18 cellular contexts compared by ENCODE assay signal in genomic region chr5:166166071-166166470, GRCh38.
"Had no signal": no experiment of that assay in that cellular context is flagged by ENCODE, and none has a peak within 500 bp of the region (broad histone marks: within the 10 kb centered on the region; RNA-seq: fewer than 3 reads in every experiment).

No MANE protein-coding gene starts in this region.

- H3K36me3 ChIP-seq: lower lobe of right lung, sigmoid colon, spleen, thyroid gland had no signal

- ATAC-seq: left cardiac atrium; lower lobe of right lung; stimulated activated memory B cell treated with anti-CD40 and anti-IgM and Interleukin-4, amounts not matched to agents 10 μg/mL and 1 μg/mL and 100 μg/mL, for 72 hours had no signal

- H3K4me1 ChIP-seq: lower lobe of right lung, sigmoid colon, spleen, thyroid gland had no signal

- H3K36me3 Mint-ChIP-seq: stimulated activated memory B cell treated with anti-CD40 and anti-IgM and Interleukin-4, amounts not matched to agents 10 μg/mL and 1 μg/mL and 100 μg/mL, for 72 hours had no signal

- H3K4me3 Mint-ChIP-seq: activated B cell treated with CpG ODN at 0.5 μM for 24 hours; activated T-helper 1 cell treated with anti-CD3 and anti-CD28 coated beads, Interleukin-12 subunit alpha, Interleukin-12 subunit beta, Interleukin-2, Interleukin-4 antibody, amounts not matched to agents 30 ng/mL and 10 ng/mL and 1 ng/mL, durations not matched to agents 14 hours and 24 hours and 36 hours; stimulated activated memory B cell treated with anti-CD40 and anti-IgM and Interleukin-4, amounts not matched to agents 10 μg/mL and 1 μg/mL and 100 μg/mL, for 72 hours had no signal

- DNase-seq: activated B cell treated with CpG ODN at 0.5 μM for 24 hours; activated CD4-positive, alpha-beta T cell treated with anti-CD3 and anti-CD28 coated beads for 48 hours; activated CD8-positive, alpha-beta memory T cell treated with anti-CD3 and anti-CD28 coated beads, Interleukin-2, amount 50 U/mL, for 48 hours; activated naive CD4-positive, alpha-beta T cell; aorta; effector memory CD4-positive, alpha-beta T cell; foreskin melanocyte; left cardiac atrium; lower lobe of right lung; midbrain; sigmoid colon; spleen; stimulated activated CD4-positive, alpha-beta T cell treated with anti-CD3 and anti-CD28 coated beads, Interleukin-2, amount 100 ng/mL, for 24 hours; T-helper 2 cell had no signal

- H3K4me1 Mint-ChIP-seq: activated B cell treated with CpG ODN at 0.5 μM for 24 hours; stimulated activated memory B cell treated with anti-CD40 and anti-IgM and Interleukin-4, amounts not matched to agents 10 μg/mL and 1 μg/mL and 100 μg/mL, for 72 hours had no signal

- H3K27me3 Mint-ChIP-seq: activated B cell treated with CpG ODN at 0.5 μM for 24 hours; stimulated activated memory B cell treated with anti-CD40 and anti-IgM and Interleukin-4, amounts not matched to agents 10 μg/mL and 1 μg/mL and 100 μg/mL, for 72 hours had no signal

- H3K27me3 ChIP-seq: sigmoid colon, spleen, thyroid gland had no signal

- H3K27ac ChIP-seq: epithelial cell of prostate, lower lobe of right lung, sigmoid colon, spleen, thyroid gland had no signal

- H3K27ac Mint-ChIP-seq: activated B cell treated with CpG ODN at 0.5 μM for 24 hours; activated T-helper 1 cell treated with anti-CD3 and anti-CD28 coated beads, Interleukin-12 subunit alpha, Interleukin-12 subunit beta, Interleukin-2, Interleukin-4 antibody, amounts not matched to agents 30 ng/mL and 10 ng/mL and 1 ng/mL, durations not matched to agents 14 hours and 24 hours and 36 hours; stimulated activated memory B cell treated with anti-CD40 and anti-IgM and Interleukin-4, amounts not matched to agents 10 μg/mL and 1 μg/mL and 100 μg/mL, for 72 hours had no signal

- H3K9me3 ChIP-seq: lower lobe of right lung, sigmoid colon, spleen, thyroid gland had no signal

- H3K9me3 Mint-ChIP-seq: activated B cell treated with CpG ODN at 0.5 μM for 24 hours had no signal

- H3K4me3 ChIP-seq: lower lobe of right lung, sigmoid colon, spleen, thyroid gland had no signal
